13 cellular contexts compared by ENCODE assay signal in genomic region chr3:197790033-197790432, GRCh38. TPM values are rescaled to one million over a fixed set of nuclear protein-coding genes. Genes with fewer than 3 reads are reported as not detected.
A peak's percentile ranks its signal among the peaks of the same experiment; 100 is the strongest.
DNase-seq lines count a peak whose midpoint lies in the region; ATAC-seq, FAIRE-seq and TF ChIP-seq lines count a peak whose summit lies in the region.
"Had no signal": no experiment of that assay in that cellular context is flagged by ENCODE, and none has a peak within 500 bp of the region (broad histone marks: within the 10 kb centered on the region; RNA-seq: fewer than 3 reads in every experiment).

No MANE protein-coding gene starts in this region.

- CTCF ChIA-PET in Calu3 (lab: Charles Lee) = interaction anchor here (1.1 kb wide), 1 partner anchor 11 kb away, joined by 4 read pairs; no protein-coding TSS in a partner anchor

- H3K9ac ChIP-seq in astrocyte (ENCODE audit: low read length) = no peak overlapping the region

- intact Hi-C loops in Calu3 (cut with micrococcal nuclease; ENCODE audit: unreplicated experiment) = loop anchor here (5.0 kb wide), 1 partner anchor 78 kb away; no protein-coding TSS in a partner anchor

- no peak overlapping the region for H2AFZ ChIP-seq in astrocyte (ENCODE audit: low read depth, low read length)

- H3K4me1 Mint-ChIP-seq in Calu3 (ENCODE audit: low read depth, unreplicated experiment) (peaks cover 10% of the 10 kb centered on the region), IgD-negative memory B cell (peaks cover 28 to 36% (median 35%) of the 10 kb centered on the region in 3 donors), astrocyte (ENCODE audit: low read depth, unreplicated experiment) (no peaks in the 10 kb centered on the region), nephron progenitor cell (peaks cover 27% of the 10 kb centered on the region)

- H3K27ac ChIP-seq in astrocyte (ENCODE audit: low read depth, low read length) = no peak overlapping the region

- H4K20me1 ChIP-seq in astrocyte (ENCODE audit: insufficient read depth, low read length) = peaks cover 27% of the 10 kb centered on the region

- H3K9me3 Mint-ChIP-seq in Calu3 (ENCODE audit: low read depth, unreplicated experiment) (no peaks in the 10 kb centered on the region), IgD-negative memory B cell (no peaks in the 10 kb centered on the region), astrocyte (ENCODE audit: unreplicated experiment) (no peaks in the 10 kb centered on the region), nephron progenitor cell (no peaks in the 10 kb centered on the region)

- peak overlapping the region; percentile 55 for H3K27ac Mint-ChIP-seq in Calu3 (ENCODE audit: unreplicated experiment)
- peak overlapping the region; percentile 98 to 99 (median 99) for H3K27ac Mint-ChIP-seq in IgD-negative memory B cell
- H3K27ac Mint-ChIP-seq in astrocyte (ENCODE audit: unreplicated experiment) = peak overlapping the region; percentile 96
- no peak overlapping the region for H3K27ac Mint-ChIP-seq in nephron progenitor cell

- no peak for FAIRE-seq in astrocyte (lab: Jason Lieb, UNC)

- H3K36me3 ChIP-seq in astrocyte (ENCODE audit: insufficient read depth, low read length) = no peaks in the 10 kb centered on the region
- H3K36me3 ChIP-seq: ovary, uterus had no signal

- H3K79me2 ChIP-seq in astrocyte (ENCODE audit: insufficient read depth, low read length) = peaks cover 38% of the 10 kb centered on the region

- H3K9me3 ChIP-seq in astrocyte (ENCODE audit: insufficient read depth, low read depth, low read length) = no peaks in the 10 kb centered on the region
- H3K9me3 ChIP-seq: ovary, uterus had no signal

- H3K4me3 Mint-ChIP-seq in Calu3 (ENCODE audit: low read depth, unreplicated experiment) = peak overlapping the region; percentile 83
- H3K4me3 Mint-ChIP-seq in IgD-negative memory B cell = peak overlapping the region; percentile 97 to 99 (median 98)
- peak overlapping the region; percentile 94 for H3K4me3 Mint-ChIP-seq in astrocyte (ENCODE audit: unreplicated experiment)
- H3K4me3 Mint-ChIP-seq in nephron progenitor cell = peak overlapping the region; percentile 97

- H3K27me3 Mint-ChIP-seq in Calu3 (ENCODE audit: unreplicated experiment) = no peaks in the 10 kb centered on the region
- no peaks in the 10 kb centered on the region for H3K27me3 Mint-ChIP-seq in IgD-negative memory B cell
- H3K27me3 Mint-ChIP-seq in astrocyte (ENCODE audit: low read depth, unreplicated experiment) = no peaks in the 10 kb centered on the region
- H3K27me3 Mint-ChIP-seq in nephron progenitor cell (ENCODE audit: low read depth, poor library complexity) = no peaks in the 10 kb centered on the region

- TF ChIP-seq CTCF in Calu3 (IDR thresholded peaks at IDR 0.05; ENCODE audit: unreplicated experiment) (no peak), astrocyte (IDR thresholded peaks at IDR 0.05; ENCODE audit: insufficient read depth, low read depth, low read length) (no peak), nephron progenitor cell (IDR thresholded peaks at IDR 0.05) (no peak)

- no peaks in the 10 kb centered on the region for H3K27me3 ChIP-seq in astrocyte (ENCODE audit: insufficient read depth, low read length)
- H3K27me3 ChIP-seq: ovary, uterus had no signal

- H3K4me1 ChIP-seq in astrocyte (ENCODE audit: insufficient read depth, low read length) = peaks cover 5% of the 10 kb centered on the region

- no peak overlapping the region for H3K4me3 ChIP-seq in astrocyte (ENCODE audit: insufficient read depth, low read depth, low read length)

- DNase-seq in Calu3 (no peak), astrocyte (ENCODE audit: low read depth) (no peak), nephron progenitor cell (no peak), DMS 273 treated with DMSO at 0.1 percent for 48 hours (lab: John Stamatoyannopoulos, UW) (no peak), kidney glomerular epithelial cell (lab: John Stamatoyannopoulos, UW) (no peak)
- DNase-seq: DMS79; NCI-H1417; NK-92 treated with Interleukin-12 subunit alpha and Interleukin-12 subunit beta, amount 100 ng/mL, for 24 hours; ovary; uterus had no signal

- ATAC-seq in HG03469 (IDR thresholded peaks at IDR 0.05; ENCODE audit: unreplicated experiment) (no peak), GM19395 (IDR thresholded peaks at IDR 0.05; ENCODE audit: unreplicated experiment) (no peak)

- peaks cover 22% of the 10 kb centered on the region for H3K36me3 Mint-ChIP-seq in Calu3 (ENCODE audit: insufficient read depth, unreplicated experiment)
- H3K36me3 Mint-ChIP-seq in IgD-negative memory B cell = no peaks in the 10 kb centered on the region
- peaks cover 2% of the 10 kb centered on the region for H3K36me3 Mint-ChIP-seq in astrocyte (ENCODE audit: low read depth, unreplicated experiment)
- peaks cover 5% of the 10 kb centered on the region for H3K36me3 Mint-ChIP-seq in nephron progenitor cell (ENCODE audit: low read depth)

- no peak overlapping the region for H3K4me2 ChIP-seq in astrocyte (ENCODE audit: low read length)

- no TSS peak for BruUV-seq in Calu3 (replicated peaks; lab: Mats Ljungman, UMichigan)

RNA-seq across cellular contexts. Expression of gene LRCH3, which starts 1.0 kb away (rescaled TPM):
- total RNA-seq in Calu3 (2022) (39.4 and 44.6 TPM in 2 replicates), astrocyte (42.1 and 49.6 TPM in 2 replicates)
- polyA plus RNA-seq in IgD-negative memory B cell = 24.3 TPM

RNA-seq across cellular contexts. Expression of gene FYTTD1, which starts 40.4 kb away (rescaled TPM):
- total RNA-seq in Calu3 (2022) (37.4 and 37.6 TPM in 2 replicates), astrocyte (82.8 and 89.1 TPM in 2 replicates)
- polyA plus RNA-seq in IgD-negative memory B cell = 65.5 TPM

RNA-seq across cellular contexts. Expression of gene RUBCN, which starts 53.3 kb away (rescaled TPM):
- total RNA-seq in Calu3 (2022) (22.9 and 32.2 TPM in 2 replicates), astrocyte (21.2 and 28.2 TPM in 2 replicates)
- polyA plus RNA-seq in IgD-negative memory B cell = 46.5 TPM
